8 cellular contexts compared by ENCODE assay signal in the genomic region with DNA sequence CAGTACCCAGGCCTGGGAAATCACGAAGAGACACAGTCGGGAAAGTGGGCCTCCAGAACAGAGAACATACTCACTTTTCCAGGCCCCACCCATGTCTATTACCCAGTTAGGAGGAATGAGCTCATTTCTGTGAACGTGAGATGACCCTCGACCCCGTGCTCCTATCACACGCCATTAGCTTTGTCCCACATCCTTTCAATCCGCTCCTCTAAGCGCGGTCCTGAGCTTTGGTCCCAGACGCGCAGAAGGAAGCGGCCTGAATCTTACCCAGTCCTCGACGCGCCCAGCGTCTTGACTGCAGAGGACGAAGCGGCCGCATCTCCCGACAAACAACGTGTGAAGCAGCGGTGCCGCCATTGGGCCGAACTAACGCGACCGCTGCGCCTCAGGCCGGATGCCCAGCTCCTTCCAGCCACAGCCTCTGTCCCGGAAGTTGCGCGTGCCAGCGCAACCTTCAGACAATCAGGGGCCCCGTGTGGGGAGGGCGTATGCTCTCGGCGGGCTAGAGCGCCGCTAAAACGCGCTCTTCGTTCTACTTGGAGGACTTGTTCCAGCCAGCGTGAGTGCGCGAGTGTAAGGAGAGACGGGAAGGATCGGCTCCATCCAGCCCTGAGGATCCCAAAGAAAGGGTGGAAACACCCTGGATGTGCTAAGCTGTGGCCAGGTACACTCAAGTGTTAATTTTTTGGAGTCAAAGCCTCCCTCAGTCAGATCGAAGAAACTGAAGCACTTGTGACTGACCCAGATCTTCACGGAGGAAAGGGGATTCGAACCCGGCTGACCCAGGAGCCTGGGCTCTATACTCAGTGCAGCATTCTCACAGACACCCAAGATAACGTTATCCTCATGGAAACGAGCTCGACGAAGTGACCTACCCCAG. TPM values are rescaled to one million over a fixed set of nuclear protein-coding genes. Genes with fewer than 3 reads are reported as not detected.
DNase-seq lines count a peak whose midpoint lies in the region; ATAC-seq and TF ChIP-seq lines count a peak whose summit lies in the region.
"Not testable (repeated sequence)": the region's sequence is repeated elsewhere in the genome, so short reads cannot be mapped to it uniquely, and the experiment has no call there.

No MANE protein-coding gene starts in this region.

- peak overlapping the region in 4 of 5 donors; percentile 36 to 79 (median 66) for H3K27ac ChIP-seq in adrenal gland
- H3K27ac ChIP-seq in thyroid gland = peak overlapping the region; percentile 59 to 77 (median 70)

- H3K27me3 ChIP-seq in adrenal gland, thyroid gland: not testable (repeated sequence)

- ATAC-seq in HG02759 (IDR thresholded peaks at IDR 0.05; ENCODE audit: unreplicated experiment) (peak; percentile 100), left ventricle myocardium superior (peak; percentile 99)

- not testable (repeated sequence) for H3K4me1 ChIP-seq in adrenal gland (replicated peaks in 1 of 2)
- peaks cover 0 to 14% of the 10 kb centered on the region in 2 donors for H3K4me1 ChIP-seq in thyroid gland

- not testable (repeated sequence) for TF ChIP-seq CTCF in GM12875 (IDR thresholded peaks at IDR 0.05; ENCODE audit: borderline replicate concordance, insufficient read depth, low read depth, low read length); adrenal gland (IDR thresholded peaks at IDR 0.05); thyroid gland (IDR thresholded peaks at IDR 0.05)

- peak overlapping the region; percentile 57 for H3K4me3 ChIP-seq in GM12875 (ENCODE audit: low read depth, low read length)
- H3K4me3 ChIP-seq in adrenal gland = peak overlapping the region; percentile 19 to 51 (median 41)
- H3K4me3 ChIP-seq in thyroid gland (replicated peaks in 1 of 3) = peak overlapping the region; percentile 23 to 83 (median 45)

- DNase-seq in NCI-H128 (lab: John Stamatoyannopoulos, UW; ENCODE audit: unreplicated experiment) = peak; percentile 6
- peak; percentile 19 to 84 (median 48) for DNase-seq in T-helper 1 cell
- DNase-seq in adrenal gland = peak; percentile 53 to 80 (median 56)
- peak; percentile 83 for DNase-seq in left ventricle myocardium superior
- peak; percentile 27 to 94 (median 58) for DNase-seq in posterior cingulate gyrus
- peak; percentile 73 to 81 for DNase-seq in thyroid gland

- H3K9me3 ChIP-seq in adrenal gland (replicated peaks in 1 of 3); thyroid gland: not testable (repeated sequence)

- TF ChIP-seq POLR2A in adrenal gland (IDR thresholded peaks at IDR 0.05) = peak in 1 of 2 donors; percentile 35
- peak in 1 of 2 donors; percentile 75 for TF ChIP-seq POLR2A in thyroid gland (IDR thresholded peaks at IDR 0.05)

- intact Hi-C loops in adrenal gland (cut with DNase I); left ventricle myocardium superior (cut with micrococcal nuclease); posterior cingulate gyrus (cut with DNase I); thyroid gland (cut with DNase I): not testable (repeated sequence)

- H3K36me3 ChIP-seq in adrenal gland (replicated peaks in 1 of 2); thyroid gland: not testable (repeated sequence)

- WGBS in adrenal gland, 4 donors = 2 to 9% (median 3%) methylated on average over 11 to 55 of the region's 55 CpGs
- 5 to 13% methylated on average over 23 to 34 of the region's 55 CpGs for WGBS in thyroid gland, 2 donors

RNA-seq across cellular contexts. Expression of a gene that starts 37.3 kb away (rescaled TPM):
- total RNA-seq in adrenal gland (10 to 100 TPM in 7 of 8 donors, 1 to 10 TPM in 1; 7.6 to 83.6 (median 34.5) TPM), left ventricle myocardium superior (25.0 TPM), thyroid gland (10 to 100 TPM; 23.8 to 85.4 (median 43.0) TPM)
- 10 to 100 TPM; 12.7 to 41.3 (median 25.8) TPM for polyA plus RNA-seq in adrenal gland

Comparison
In these comparisons a context has a peak if more than half of its experiments do, and no peak if none do; other contexts are left out.
1. Peak in every context shown above with its lines: DNase-seq, ATAC-seq, H3K4me3 ChIP-seq and H3K27ac ChIP-seq.
2. DNase-seq: peak in every context shown above with its lines; median percentile 83 in left ventricle myocardium superior; 77 in thyroid gland; 58 in posterior cingulate gyrus; 56 in adrenal gland; 48 in T-helper 1 cell; 6 in NCI-H128.